Comparison of ENCODE assay signal across 21 cellular contexts in genomic region chr2:53901192-53901591, GRCh38.
"Had no signal": no experiment of that assay in that cellular context is flagged by ENCODE, and none has a peak within 500 bp of the region (broad histone marks: within the 10 kb centered on the region; RNA-seq: fewer than 3 reads in every experiment).

No MANE protein-coding gene starts in this region.

- H3K4me1 Mint-ChIP-seq: IgD-negative memory B cell had no signal

- H3K27ac Mint-ChIP-seq: IgD-negative memory B cell had no signal

- H3K4me2 ChIP-seq: SK-N-SH had no signal

- H3K27me3 Mint-ChIP-seq: IgD-negative memory B cell had no signal

- H3K27ac ChIP-seq: RWPE1 had no signal

- DNase-seq: KBM-7; MV-4-11; NCI-H1092; NCI-H1105 treated with DMSO at 0.1 percent for 48 hours; NCI-H1417 treated with DMSO at 0.1 percent for 48 hours; NCI-H146; NCI-H1694 treated with DMSO at 0.1 percent for 48 hours; NCI-H1930; NCI-H2081; NCI-H2107; NCI-H2227 treated with DMSO at 0.1 percent for 48 hours; NCI-H524; NCI-H526 treated with DMSO at 0.1 percent for 48 hours; NCI-H774; NK-92 treated with Interleukin-12 subunit alpha and Interleukin-12 subunit beta, amount 100 ng/mL, for 24 hours; PC-3; SHP77; SK-N-SH had no signal

- ATAC-seq: Panc1, PC-3 had no signal

- H3K9ac ChIP-seq: SK-N-SH had no signal

- H3K9me3 ChIP-seq: SK-N-SH had no signal

- H3K4me3 Mint-ChIP-seq: IgD-negative memory B cell had no signal

- H3K9me3 Mint-ChIP-seq: IgD-negative memory B cell had no signal
